Comparison of ENCODE assay signal across 30 cellular contexts in the genomic region with DNA sequence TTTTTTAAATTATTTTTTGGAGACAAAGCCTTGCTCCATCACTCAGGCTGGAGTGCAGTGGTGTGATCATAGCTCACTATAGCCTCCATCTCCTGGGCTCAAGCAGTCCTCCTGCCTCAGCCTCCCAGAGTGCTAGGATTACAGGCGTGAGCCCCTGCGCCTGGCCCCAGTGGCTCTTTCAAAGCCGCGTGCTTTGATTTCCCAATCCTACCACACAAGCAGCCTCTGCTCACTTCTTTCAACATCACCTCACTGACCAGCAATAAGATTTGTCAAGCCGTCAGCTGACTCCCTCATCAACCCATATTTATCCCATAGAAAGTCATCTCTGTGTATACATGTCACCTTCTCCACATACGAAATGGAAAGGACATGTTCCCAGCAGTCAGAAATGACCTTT.
"Had no signal": no experiment of that assay in that cellular context is flagged by ENCODE, and none has a peak within 500 bp of the region (broad histone marks: within the 10 kb centered on the region; RNA-seq: fewer than 3 reads in every experiment).

No MANE protein-coding gene starts in this region.

- H3K27me3 Mint-ChIP-seq: activated CD4-positive, alpha-beta T cell treated with anti-CD3 and anti-CD28 coated beads for 36 hours; activated CD4-positive, alpha-beta T cell treated with anti-CD3 and anti-CD28 coated beads, Interleukin-2, amount 10 ng/mL, durations not matched to agents 7 days and 5 days; activated naive CD4-positive, alpha-beta T cell treated with anti-CD3 and anti-CD28 coated beads, Interleukin-2, amount 10 ng/mL, durations not matched to agents 7 days and 5 days; activated naive CD8-positive, alpha-beta T cell; activated naive CD8-positive, alpha-beta T cell treated with anti-CD3 and anti-CD28 coated beads, Interleukin-2, amount 50 U/mL, for 24 hours; IgD-negative memory B cell had no signal

- DNase-seq: activated CD4-positive, alpha-beta T cell treated with anti-CD3 and anti-CD28 coated beads for 36 hours; activated CD4-positive, alpha-beta T cell treated with anti-CD3 and anti-CD28 coated beads, Interleukin-2, amount 10 ng/mL, durations not matched to agents 7 days and 5 days; activated CD4-positive, alpha-beta T cell treated with anti-CD3 and anti-CD28 coated beads, Interleukin-2, amount 50 U/mL, for 48 hours; activated CD8-positive, alpha-beta T cell treated with anti-CD3 and anti-CD28 coated beads, Interleukin-2, amount 10 ng/mL, durations not matched to agents 7 days and 5 days; activated gamma-delta T cell treated with Interleukin-2 at 50 U/mL for 16 hours; activated naive CD4-positive, alpha-beta T cell treated with anti-CD3 and anti-CD28 coated beads, Interleukin-2, amount 10 ng/mL, durations not matched to agents 7 days and 5 days; activated naive CD8-positive, alpha-beta T cell treated with anti-CD3 and anti-CD28 coated beads, Interleukin-2, amount 50 U/mL, for 24 hours; activated T-cell treated with anti-CD3 and anti-CD28 coated beads for 4 hours; activated T-cell treated with anti-CD3 and anti-CD28 coated beads, Interleukin-2, amount 50 U/mL, for 4 hours; amniotic stem cell; aorta; brain microvascular endothelial cell; central memory CD4-positive, alpha-beta T cell; Kasumi-1; KBM-7; MG63; NCI-H1105; NCI-H1417 treated with DMSO at 0.1 percent for 48 hours; NCI-H1930; NCI-H2081 treated with DMSO at 0.1 percent for 48 hours; NCI-H345; NCI-H524 treated with DMSO at 0.1 percent for 48 hours; SHP77; SJCRH30 had no signal

- H3K27me3 ChIP-seq: brain microvascular endothelial cell, MG63, SJCRH30 had no signal

- ATAC-seq: activated CD4-positive, alpha-beta T cell treated with anti-CD3 and anti-CD28 coated beads for 36 hours; activated CD8-positive, alpha-beta T cell treated with anti-CD3 and anti-CD28 coated beads, Interleukin-2, amount 10 ng/mL, durations not matched to agents 7 days and 5 days; activated naive CD8-positive, alpha-beta T cell treated with anti-CD3 and anti-CD28 coated beads, Interleukin-2, amount 50 U/mL, for 24 hours; activated T-cell treated with anti-CD3 and anti-CD28 coated beads, Interleukin-2, amount 50 U/mL, for 4 hours; Panc1 had no signal

- H3K27ac ChIP-seq: brain microvascular endothelial cell, SJCRH30, SK-N-MC had no signal

- H3K27ac Mint-ChIP-seq: activated CD4-positive, alpha-beta T cell treated with anti-CD3 and anti-CD28 coated beads for 36 hours; activated CD4-positive, alpha-beta T cell treated with anti-CD3 and anti-CD28 coated beads, Interleukin-2, amount 10 ng/mL, durations not matched to agents 7 days and 5 days; activated CD8-positive, alpha-beta T cell treated with anti-CD3 and anti-CD28 coated beads, Interleukin-2, amount 10 ng/mL, durations not matched to agents 7 days and 5 days; activated naive CD4-positive, alpha-beta T cell treated with anti-CD3 and anti-CD28 coated beads, Interleukin-2, amount 10 ng/mL, durations not matched to agents 7 days and 5 days; activated naive CD8-positive, alpha-beta T cell; activated naive CD8-positive, alpha-beta T cell treated with anti-CD3 and anti-CD28 coated beads, Interleukin-2, amount 50 U/mL, for 24 hours; activated T-helper 1 cell treated with anti-CD3 and anti-CD28 coated beads, Interleukin-12 subunit alpha, Interleukin-12 subunit beta, Interleukin-2, Interleukin-4 antibody, amounts not matched to agents 30 ng/mL and 10 ng/mL and 1 ng/mL, durations not matched to agents 14 hours and 24 hours and 36 hours; IgD-negative memory B cell; T-helper 2 cell treated with Interferon-gamma antibody and Interleukin-4, amounts not matched to agents 5 μg/mL and 100 μg/mL, for 36 hours had no signal

- H3K4me1 Mint-ChIP-seq: activated CD4-positive, alpha-beta T cell treated with anti-CD3 and anti-CD28 coated beads for 36 hours; activated CD4-positive, alpha-beta T cell treated with anti-CD3 and anti-CD28 coated beads, Interleukin-2, amount 10 ng/mL, durations not matched to agents 7 days and 5 days; activated naive CD4-positive, alpha-beta T cell treated with anti-CD3 and anti-CD28 coated beads, Interleukin-2, amount 10 ng/mL, durations not matched to agents 7 days and 5 days; activated naive CD8-positive, alpha-beta T cell treated with anti-CD3 and anti-CD28 coated beads, Interleukin-2, amount 50 U/mL, for 24 hours; IgD-negative memory B cell had no signal

- H3K4me3 ChIP-seq: MG63, SJCRH30, SK-N-MC had no signal

- H3K4me1 ChIP-seq: SJCRH30 had no signal

- H3K4me3 Mint-ChIP-seq: activated CD4-positive, alpha-beta T cell treated with anti-CD3 and anti-CD28 coated beads for 36 hours; activated CD4-positive, alpha-beta T cell treated with anti-CD3 and anti-CD28 coated beads, Interleukin-2, amount 10 ng/mL, durations not matched to agents 7 days and 5 days; activated CD8-positive, alpha-beta T cell treated with anti-CD3 and anti-CD28 coated beads, Interleukin-2, amount 10 ng/mL, durations not matched to agents 7 days and 5 days; activated naive CD4-positive, alpha-beta T cell treated with anti-CD3 and anti-CD28 coated beads, Interleukin-2, amount 10 ng/mL, durations not matched to agents 7 days and 5 days; activated naive CD8-positive, alpha-beta T cell; activated naive CD8-positive, alpha-beta T cell treated with anti-CD3 and anti-CD28 coated beads, Interleukin-2, amount 50 U/mL, for 24 hours; activated T-cell treated with anti-CD3 and anti-CD28 coated beads, Interleukin-2, amount 50 U/mL, for 4 hours; activated T-helper 1 cell treated with anti-CD3 and anti-CD28 coated beads, Interleukin-12 subunit alpha, Interleukin-12 subunit beta, Interleukin-2, Interleukin-4 antibody, amounts not matched to agents 30 ng/mL and 10 ng/mL and 1 ng/mL, durations not matched to agents 14 hours and 24 hours and 36 hours; IgD-negative memory B cell; T-helper 2 cell treated with Interferon-gamma antibody and Interleukin-4, amounts not matched to agents 5 μg/mL and 100 μg/mL, for 36 hours had no signal

- H3K9me3 ChIP-seq: MG63, SJCRH30 had no signal
